18 cellular contexts compared by ENCODE assay signal in the genomic region with DNA sequence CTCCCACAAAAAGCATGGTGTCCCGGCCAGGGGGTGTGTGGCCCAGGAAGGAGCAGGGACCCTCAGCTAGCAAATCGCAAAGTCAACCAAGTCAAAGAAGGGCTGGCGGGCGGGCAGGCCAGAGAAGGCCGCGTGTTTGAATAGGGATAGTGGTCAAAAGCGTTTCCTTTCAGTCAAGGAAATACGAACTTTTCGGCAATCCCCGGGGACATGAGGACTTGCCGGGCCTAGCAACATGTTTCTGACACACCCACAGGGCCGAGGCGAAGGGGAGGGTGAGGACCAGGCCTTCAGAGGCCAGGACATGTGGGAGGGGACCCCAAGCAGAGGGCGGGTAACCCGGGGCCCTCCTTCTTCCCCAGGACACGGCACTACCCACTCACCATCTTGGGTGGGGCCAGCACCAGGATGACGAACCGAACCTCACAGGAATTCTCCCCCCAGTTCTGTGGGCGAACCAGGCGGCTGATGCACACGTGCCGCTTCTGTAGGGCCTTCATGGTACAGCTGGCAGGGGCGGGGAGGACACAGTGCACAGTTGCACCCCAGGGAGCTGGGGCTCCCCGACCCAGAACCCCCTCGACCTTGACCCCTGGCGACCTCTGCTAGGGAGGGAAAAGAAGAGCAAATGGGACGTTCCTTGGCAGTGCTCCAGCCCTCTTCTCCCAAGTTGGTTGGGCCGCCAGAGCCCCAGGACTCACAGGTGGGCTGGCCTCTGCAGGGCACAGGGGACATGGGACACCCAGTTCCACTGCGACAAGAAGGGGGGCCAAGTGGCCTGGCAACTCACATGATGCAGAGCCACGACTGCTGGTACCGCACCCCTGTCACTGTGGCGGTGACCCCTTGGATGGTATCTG. TPM values are rescaled to one million over a fixed set of nuclear protein-coding genes. Genes with fewer than 3 reads are reported as not detected.
A peak's percentile ranks its signal among the peaks of the same experiment; 100 is the strongest.
DNase-seq lines count a peak whose midpoint lies in the region; ATAC-seq and TF ChIP-seq lines count a peak whose summit lies in the region.
"Had no signal": no experiment of that assay in that cellular context is flagged by ENCODE, and none has a peak within 500 bp of the region (broad histone marks: within the 10 kb centered on the region; RNA-seq: fewer than 3 reads in every experiment).

No MANE protein-coding gene starts in this region.

- H3K9ac ChIP-seq in neuronal stem cell (ENCODE audit: low read depth, low read length, poor library complexity), result peak overlapping the region; percentile 12

- no peak overlapping the region for H2BK15ac ChIP-seq in neuronal stem cell (ENCODE audit: low read length)

- no peak overlapping the region for H2BK5ac ChIP-seq in neuronal stem cell (ENCODE audit: low read length)

- H3K4me3 Mint-ChIP-seq in natural killer cell treated with Interleukin-12 subunit alpha and Interleukin-12 subunit beta and Interleukin-15 and Interleukin-18, amount 100 ng/mL, for 72 hours, result no peak overlapping the region
- H3K4me3 Mint-ChIP-seq in natural killer cell (no peak overlapping the region), glutamatergic neuron (ENCODE audit: unreplicated experiment) (no peak overlapping the region)
- H3K4me3 Mint-ChIP-seq in activated T-cell treated with anti-CD3 and anti-CD28 coated beads, Interleukin-2, amount 50 U/mL, for 24 hours, result no peak overlapping the region
- H3K4me3 Mint-ChIP-seq: CD4-positive, alpha-beta memory T cell; GM23338; H9; HFFc6 had no signal

- no peak overlapping the region for H3K18ac ChIP-seq in neuronal stem cell (ENCODE audit: low read length)

- ATAC-seq in natural killer cell treated with Interleukin-12 subunit alpha and Interleukin-12 subunit beta and Interleukin-15 and Interleukin-18, amount 100 ng/mL, for 72 hours, result no peak
- ATAC-seq in natural killer cell (no peak), RWPE2 (ENCODE audit: low read depth) (no peak)
- ATAC-seq: GM23338, HCT116 had no signal

- intact Hi-C loops in natural killer cell (cut with micrococcal nuclease), result no loop called here

- H3K27ac ChIP-seq in RWPE2 (ENCODE audit: poor library complexity, severe bottlenecking) (no peak overlapping the region), neuronal stem cell (replicated peaks; ENCODE audit: low read length) (no peak overlapping the region)

- peaks cover 9 to 13% of the 10 kb centered on the region in 2 donors for H3K27me3 Mint-ChIP-seq in natural killer cell treated with Interleukin-12 subunit alpha and Interleukin-12 subunit beta and Interleukin-15 and Interleukin-18, amount 100 ng/mL, for 72 hours
- peaks cover 18 to 29% of the 10 kb centered on the region in 2 donors for H3K27me3 Mint-ChIP-seq in natural killer cell (ENCODE audit: low read depth in 2 of 2)
- H3K27me3 Mint-ChIP-seq in activated T-cell treated with anti-CD3 and anti-CD28 coated beads, Interleukin-2, amount 50 U/mL, for 24 hours, result peaks cover 31% of the 10 kb centered on the region
- peaks cover 4% of the 10 kb centered on the region for H3K27me3 Mint-ChIP-seq in glutamatergic neuron (ENCODE audit: unreplicated experiment)

- H2AFZ ChIP-seq in neuronal stem cell (ENCODE audit: low read length), result no peak overlapping the region
- H2AFZ ChIP-seq: GM23338 had no signal

- H3K79me1 ChIP-seq in neuronal stem cell (ENCODE audit: low read depth, low read length), result peaks cover 12% of the 10 kb centered on the region

- no peak overlapping the region for H3K4ac ChIP-seq in neuronal stem cell (ENCODE audit: low read length)

- H3K9me3 ChIP-seq in RWPE2 (ENCODE audit: severe bottlenecking), result no peaks in the 10 kb centered on the region
- peaks cover 4 to 13% of the 10 kb centered on the region in 2 donors for H3K9me3 ChIP-seq in neuronal stem cell (replicated peaks in 1 of 2; ENCODE audit: control insufficient read depth in 2 of 2, insufficient read depth in 1 of 2, low read depth in 1 of 2, low read length in 2 of 2)

- no peaks in the 10 kb centered on the region for H3K9me3 Mint-ChIP-seq in natural killer cell treated with Interleukin-12 subunit alpha and Interleukin-12 subunit beta and Interleukin-15 and Interleukin-18, amount 100 ng/mL, for 72 hours
- H3K9me3 Mint-ChIP-seq in natural killer cell (no peaks in the 10 kb centered on the region), glutamatergic neuron (ENCODE audit: unreplicated experiment) (peaks cover 2% of the 10 kb centered on the region)
- H3K9me3 Mint-ChIP-seq in activated T-cell treated with anti-CD3 and anti-CD28 coated beads, Interleukin-2, amount 50 U/mL, for 24 hours, result no peaks in the 10 kb centered on the region
- H3K9me3 Mint-ChIP-seq: CD4-positive, alpha-beta memory T cell; GM23338; H9; HFFc6 had no signal

- TF ChIP-seq CTCF in natural killer cell (IDR thresholded peaks at IDR 0.05) (no peak), RWPE2 (IDR thresholded peaks at IDR 0.05; ENCODE audit: poor library complexity, severe bottlenecking) (no peak), glutamatergic neuron (IDR thresholded peaks at IDR 0.05; ENCODE audit: partially characterized antibody, unreplicated experiment) (no peak)

- DNase-seq in natural killer cell treated with Interleukin-12 subunit alpha and Interleukin-12 subunit beta and Interleukin-15 and Interleukin-18, amount 100 ng/mL, for 72 hours (ENCODE audit: low spot score), result peak; percentile 54
- DNase-seq in natural killer cell, result no peak
- peak; percentile 65 for DNase-seq in RWPE2 (ENCODE audit: low spot score)
- DNase-seq in neuronal stem cell (ENCODE audit: low spot score), result no peak
- DNase-seq in superior temporal gyrus (ENCODE audit: extremely low spot score), result no peak
- DNase-seq in activated T-cell treated with anti-CD3 and anti-CD28 coated beads, Interleukin-2, amount 50 U/mL, for 24 hours, result no peak
- DNase-seq in glutamatergic neuron, result no peak
- DNase-seq: C1 segment of cervical spinal cord; Calu3; CD4-positive, alpha-beta memory T cell; COR-L47; DMS53; DMS79 treated with DMSO at 0.1 percent for 48 hours; GF-D8; H9; HFFc6 had no signal

- no peak overlapping the region for H2BK12ac ChIP-seq in neuronal stem cell (ENCODE audit: low read length)

- H3K14ac ChIP-seq in neuronal stem cell (ENCODE audit: low read length), result no peak overlapping the region

- no peaks in the 10 kb centered on the region for H3K36me3 Mint-ChIP-seq in natural killer cell treated with Interleukin-12 subunit alpha and Interleukin-12 subunit beta and Interleukin-15 and Interleukin-18, amount 100 ng/mL, for 72 hours
- H3K36me3 Mint-ChIP-seq in natural killer cell, result no peaks in the 10 kb centered on the region
- H3K36me3 Mint-ChIP-seq in activated T-cell treated with anti-CD3 and anti-CD28 coated beads, Interleukin-2, amount 50 U/mL, for 24 hours (ENCODE audit: low read depth), result no peaks in the 10 kb centered on the region
- no peaks in the 10 kb centered on the region for H3K36me3 Mint-ChIP-seq in glutamatergic neuron (ENCODE audit: unreplicated experiment)
- H3K36me3 Mint-ChIP-seq: CD4-positive, alpha-beta memory T cell had no signal

- H3K36me3 ChIP-seq in RWPE2 (ENCODE audit: low read depth), result no peaks in the 10 kb centered on the region
- no peaks in the 10 kb centered on the region for H3K36me3 ChIP-seq in neuronal stem cell (replicated peaks in 1 of 2; ENCODE audit: control insufficient read depth in 2 of 2, insufficient read depth in 2 of 2, low read length in 2 of 2)

- WGBS in neuronal stem cell (ENCODE audit: extremely low coverage in 2 of 2, insufficient read length in 2 of 2, insufficient replicate concordance in 1 of 2), 2 donors, result no CpG with 5 or more reads among the region's 32 CpGs

- H3K4me2 ChIP-seq in neuronal stem cell (ENCODE audit: insufficient read depth, low read length, poor library complexity, severe bottlenecking), result no peak overlapping the region
- H3K4me2 ChIP-seq: GM23338 had no signal

- no peak overlapping the region for H3K27ac Mint-ChIP-seq in natural killer cell treated with Interleukin-12 subunit alpha and Interleukin-12 subunit beta and Interleukin-15 and Interleukin-18, amount 100 ng/mL, for 72 hours
- H3K27ac Mint-ChIP-seq in natural killer cell (no peak overlapping the region), glutamatergic neuron (ENCODE audit: unreplicated experiment) (no peak overlapping the region)
- no peak overlapping the region for H3K27ac Mint-ChIP-seq in activated T-cell treated with anti-CD3 and anti-CD28 coated beads, Interleukin-2, amount 50 U/mL, for 24 hours
- H3K27ac Mint-ChIP-seq: GM23338, H9, HFFc6 had no signal

- H3K27me3 ChIP-seq in RWPE2 (ENCODE audit: insufficient read depth, poor library complexity, severe bottlenecking) (peaks cover 6% of the 10 kb centered on the region), neuronal stem cell (ENCODE audit: control insufficient read depth in 3 of 3, insufficient read depth in 3 of 3, low read depth in 1 of 3, low read length in 3 of 3) (peaks cover 6 to 30% (median 18%) of the 10 kb centered on the region in 3 experiments)

- H3K23ac ChIP-seq in neuronal stem cell (ENCODE audit: low read depth, low read length, poor library complexity), result peak overlapping the region; percentile 65

- H3K4me1 ChIP-seq in RWPE2 (ENCODE audit: insufficient read depth, poor library complexity, severe bottlenecking) (peaks cover 9% of the 10 kb centered on the region), neuronal stem cell (ENCODE audit: control insufficient read depth in 2 of 2, insufficient read depth in 1 of 2, low read depth in 1 of 2, low read length in 2 of 2) (peaks cover 3 to 5% of the 10 kb centered on the region in 2 donors)

- peak overlapping the region; percentile 43 for H2AK5ac ChIP-seq in neuronal stem cell (ENCODE audit: low read depth, low read length)

- no peak overlapping the region for H4K91ac ChIP-seq in neuronal stem cell (ENCODE audit: low read depth, low read length, poor library complexity)

- H4K8ac ChIP-seq in neuronal stem cell (ENCODE audit: low read depth, low read length), result no peak overlapping the region

- H3K4me1 Mint-ChIP-seq in natural killer cell treated with Interleukin-12 subunit alpha and Interleukin-12 subunit beta and Interleukin-15 and Interleukin-18, amount 100 ng/mL, for 72 hours (ENCODE audit: low read depth in 2 of 2), result no peaks in the 10 kb centered on the region
- peaks cover 0 to 5% of the 10 kb centered on the region in 2 donors for H3K4me1 Mint-ChIP-seq in natural killer cell
- peaks cover 4% of the 10 kb centered on the region for H3K4me1 Mint-ChIP-seq in activated T-cell treated with anti-CD3 and anti-CD28 coated beads, Interleukin-2, amount 50 U/mL, for 24 hours (ENCODE audit: low read depth)
- H3K4me1 Mint-ChIP-seq in glutamatergic neuron (ENCODE audit: low read depth, unreplicated experiment), result peaks cover 18% of the 10 kb centered on the region

- H2BK120ac ChIP-seq in neuronal stem cell (ENCODE audit: low read depth, low read length), result no peak overlapping the region

- no peak overlapping the region for H3K4me3 ChIP-seq in RWPE2 (ENCODE audit: severe bottlenecking)
- H3K4me3 ChIP-seq in neuronal stem cell (ENCODE audit: low read length in 2 of 2), result no peak overlapping the region
- H3K4me3 ChIP-seq: GM23338 had no signal

RNA-seq across cellular contexts. Expression of a gene that starts 5.6 kb away (rescaled TPM):
- total RNA-seq in natural killer cell treated with Interleukin-12 subunit alpha and Interleukin-12 subunit beta and Interleukin-15 and Interleukin-18, amount 100 ng/mL, for 72 hours, result 1 to 10 TPM in 1 of 2 donors, under 1 TPM in 1; 0.36 to 1.9 TPM
- total RNA-seq in natural killer cell, result under 1 TPM; 0.31 to 0.68 (median 0.32) TPM
- 4.0 TPM for polyA plus RNA-seq in neuronal stem cell (2013, experiment 1 of 2)
- polyA plus RNA-seq in neuronal stem cell (2013, experiment 2 of 2), result 3.9 TPM
- 27.2 TPM for total RNA-seq in glutamatergic neuron (ENCODE audit: unreplicated experiment)

RNA-seq across cellular contexts. Expression of a gene that starts 24.1 kb away (rescaled TPM):
- 10 to 100 TPM; 94.3 to 94.7 TPM for total RNA-seq in natural killer cell treated with Interleukin-12 subunit alpha and Interleukin-12 subunit beta and Interleukin-15 and Interleukin-18, amount 100 ng/mL, for 72 hours
- total RNA-seq in natural killer cell (10 to 100 TPM; 49.6 to 53.2 (median 50.2) TPM), glutamatergic neuron (ENCODE audit: unreplicated experiment) (72.1 TPM)
- 31.8 TPM for polyA plus RNA-seq in neuronal stem cell (2013, experiment 1 of 2)
- polyA plus RNA-seq in neuronal stem cell (2013, experiment 2 of 2), result 32.2 TPM

RNA-seq across cellular contexts. Expression of a gene that starts 28.9 kb away (rescaled TPM):
- total RNA-seq in natural killer cell treated with Interleukin-12 subunit alpha and Interleukin-12 subunit beta and Interleukin-15 and Interleukin-18, amount 100 ng/mL, for 72 hours, result 10 to 100 TPM; 78.5 to 87.1 TPM
- total RNA-seq in natural killer cell (10 to 100 TPM; 47.8 to 52.6 (median 52.4) TPM), glutamatergic neuron (ENCODE audit: unreplicated experiment) (59.3 TPM)
- 29.3 TPM for polyA plus RNA-seq in neuronal stem cell (2013, experiment 1 of 2)
- 30.0 TPM for polyA plus RNA-seq in neuronal stem cell (2013, experiment 2 of 2)

Comparison
In these comparisons a context has a peak if more than half of its experiments do, and no peak if none do; other contexts are left out.
1. DNase-seq: peak in natural killer cell treated with Interleukin-12 subunit alpha and Interleukin-12 subunit beta and Interleukin-15 and Interleukin-18, amount 100 ng/mL, for 72 hours (single experiment) and RWPE2 (single experiment); none in natural killer cell (single experiment), neuronal stem cell (single experiment), superior temporal gyrus (single experiment), activated T-cell treated with anti-CD3 and anti-CD28 coated beads, Interleukin-2, amount 50 U/mL, for 24 hours (single experiment) and glutamatergic neuron (single experiment).